Comparison of ENCODE assay signal across 15 cellular contexts in the genomic region with DNA sequence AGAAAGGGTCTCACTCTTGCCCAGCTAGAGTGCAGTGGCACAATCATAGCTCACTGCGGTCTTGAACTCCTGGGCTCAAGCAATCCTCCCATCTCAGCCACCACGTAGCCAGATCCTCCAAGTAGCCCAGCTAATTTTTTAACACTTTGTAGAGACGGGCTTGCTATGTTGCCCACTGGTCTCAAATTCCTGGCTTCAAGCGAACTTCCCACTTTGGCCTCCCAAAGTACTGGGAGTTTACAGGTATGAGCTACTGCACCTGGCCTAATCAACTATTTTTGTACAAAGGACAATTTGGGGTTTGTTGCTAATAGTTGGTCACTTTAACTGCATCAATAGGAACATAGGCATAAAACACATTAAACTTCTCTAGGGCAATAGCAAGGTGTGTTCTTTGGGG. TPM values are rescaled to one million over a fixed set of nuclear protein-coding genes. Genes with fewer than 3 reads are reported as not detected.
DNase-seq lines count a peak whose midpoint lies in the region; ATAC-seq, FAIRE-seq and TF ChIP-seq lines count a peak whose summit lies in the region.
"Had no signal": no experiment of that assay in that cellular context is flagged by ENCODE, and none has a peak within 500 bp of the region (broad histone marks: within the 10 kb centered on the region; RNA-seq: fewer than 3 reads in every experiment).

No MANE protein-coding gene starts in this region.

- FAIRE-seq in astrocyte (lab: Jason Lieb, UNC), result no peak

- no peak for TF ChIP-seq CTCF in astrocyte (IDR thresholded peaks at IDR 0.05; ENCODE audit: insufficient read depth, low read depth, low read length)
- TF ChIP-seq CTCF in upper lobe of left lung (IDR thresholded peaks at IDR 0.05), result no peak

- H3K27ac Mint-ChIP-seq in activated naive CD4-positive, alpha-beta T cell treated with anti-CD3 and anti-CD28 coated beads, Interleukin-2, amount 50 U/mL, for 24 hours, result peak overlapping the region; percentile 59
- no peak overlapping the region for H3K27ac Mint-ChIP-seq in activated naive CD4-positive, alpha-beta T cell treated with anti-CD3 and anti-CD28 coated beads for 36 hours
- no peak overlapping the region for H3K27ac Mint-ChIP-seq in astrocyte (ENCODE audit: unreplicated experiment)
- H3K27ac Mint-ChIP-seq: progenitor cell of endocrine pancreas had no signal

- 93 to 97% methylated on average over 4 of the region's 4 CpGs for WGBS in upper lobe of left lung, 2 donors

- no peaks in the 10 kb centered on the region for H3K27me3 Mint-ChIP-seq in activated naive CD4-positive, alpha-beta T cell treated with anti-CD3 and anti-CD28 coated beads, Interleukin-2, amount 50 U/mL, for 24 hours
- H3K27me3 Mint-ChIP-seq in activated naive CD4-positive, alpha-beta T cell treated with anti-CD3 and anti-CD28 coated beads for 36 hours (ENCODE audit: low read depth), result no peaks in the 10 kb centered on the region
- H3K27me3 Mint-ChIP-seq in astrocyte (ENCODE audit: low read depth, unreplicated experiment), result no peaks in the 10 kb centered on the region
- H3K27me3 Mint-ChIP-seq: central memory CD8-positive, alpha-beta T cell; progenitor cell of endocrine pancreas had no signal

- H3K4me3 ChIP-seq in astrocyte (ENCODE audit: insufficient read depth, low read depth, low read length), result no peak overlapping the region
- H3K4me3 ChIP-seq in skeletal muscle tissue (ENCODE audit: low read length in 3 of 3), result no peak overlapping the region
- H3K4me3 ChIP-seq in upper lobe of left lung, result no peak overlapping the region
- H3K4me3 ChIP-seq: mucosa of descending colon, thyroid gland had no signal

- CTCF ChIA-PET in activated naive CD4-positive, alpha-beta T cell treated with anti-CD3 and anti-CD28 coated beads for 36 hours (lab: Charles Lee), result interaction anchor here (0.7 kb wide), 1 partner anchor 13 kb away, joined by 6 read pairs; no protein-coding TSS in a partner anchor

- H3K27me3 ChIP-seq in astrocyte (ENCODE audit: insufficient read depth, low read length) (no peaks in the 10 kb centered on the region), skeletal muscle tissue (ENCODE audit: control insufficient read depth in 3 of 3, insufficient read depth in 3 of 3, low read length in 3 of 3) (no peaks in the 10 kb centered on the region), upper lobe of left lung (no peaks in the 10 kb centered on the region)
- H3K27me3 ChIP-seq: thyroid gland had no signal

- DNase-seq in activated naive CD4-positive, alpha-beta T cell treated with anti-CD3 and anti-CD28 coated beads for 36 hours, result no peak
- peak; percentile 24 for DNase-seq in KG1 (lab: John Stamatoyannopoulos, UW)
- DNase-seq in astrocyte (ENCODE audit: low read depth), result no peak
- DNase-seq in upper lobe of left lung, result no peak
- DNase-seq in left colon, result no peak
- DNase-seq: kidney glomerular epithelial cell, mucosa of descending colon, NCI-H187, NCI-H526 treated with DMSO at 0.1 percent for 48 hours, thyroid gland had no signal

- peaks cover 47% of the 10 kb centered on the region for H3K79me2 ChIP-seq in astrocyte (ENCODE audit: insufficient read depth, low read length)

- H3K4me3 Mint-ChIP-seq in activated naive CD4-positive, alpha-beta T cell treated with anti-CD3 and anti-CD28 coated beads, Interleukin-2, amount 50 U/mL, for 24 hours, result no peak overlapping the region
- H3K4me3 Mint-ChIP-seq in activated naive CD4-positive, alpha-beta T cell treated with anti-CD3 and anti-CD28 coated beads for 36 hours, result no peak overlapping the region
- H3K4me3 Mint-ChIP-seq in astrocyte (ENCODE audit: unreplicated experiment), result peak overlapping the region; percentile 10

- no peak for TF ChIP-seq POLR2A in upper lobe of left lung (IDR thresholded peaks at IDR 0.05)

- no peak for TF ChIP-seq EP300 in upper lobe of left lung (IDR thresholded peaks at IDR 0.05)

- peaks cover 77% of the 10 kb centered on the region for H3K4me1 Mint-ChIP-seq in activated naive CD4-positive, alpha-beta T cell treated with anti-CD3 and anti-CD28 coated beads, Interleukin-2, amount 50 U/mL, for 24 hours
- peaks cover 67% of the 10 kb centered on the region for H3K4me1 Mint-ChIP-seq in activated naive CD4-positive, alpha-beta T cell treated with anti-CD3 and anti-CD28 coated beads for 36 hours (ENCODE audit: low read depth)
- H3K4me1 Mint-ChIP-seq in astrocyte (ENCODE audit: low read depth, unreplicated experiment), result peaks cover 13% of the 10 kb centered on the region

- H3K36me3 Mint-ChIP-seq in activated naive CD4-positive, alpha-beta T cell treated with anti-CD3 and anti-CD28 coated beads, Interleukin-2, amount 50 U/mL, for 24 hours, result peaks cover 40% of the 10 kb centered on the region
- peaks cover 52% of the 10 kb centered on the region for H3K36me3 Mint-ChIP-seq in activated naive CD4-positive, alpha-beta T cell treated with anti-CD3 and anti-CD28 coated beads for 36 hours (ENCODE audit: low read depth)
- peaks cover 21% of the 10 kb centered on the region for H3K36me3 Mint-ChIP-seq in astrocyte (ENCODE audit: low read depth, unreplicated experiment)

- peaks cover 34% of the 10 kb centered on the region for H3K36me3 ChIP-seq in astrocyte (ENCODE audit: insufficient read depth, low read length)
- H3K36me3 ChIP-seq in skeletal muscle tissue (ENCODE audit: control insufficient read depth in 3 of 3, insufficient read depth in 3 of 3, low read length in 3 of 3), result peaks cover 0 to 19% (median 3%) of the 10 kb centered on the region in 3 donors
- peaks cover 0 to 4% (median 0%) of the 10 kb centered on the region in 4 donors for H3K36me3 ChIP-seq in upper lobe of left lung

- no peak overlapping the region for H2AFZ ChIP-seq in astrocyte (ENCODE audit: low read depth, low read length)

- intact Hi-C loops in activated naive CD4-positive, alpha-beta T cell treated with anti-CD3 and anti-CD28 coated beads for 36 hours (cut with micrococcal nuclease), result loop anchor here (10.0 kb wide), 1 partner anchor 1808 kb away; no protein-coding TSS in a partner anchor
- intact Hi-C loops in left colon (cut with DNase I, micrococcal nuclease), result loop anchor here in 1 of 2 donors (10.0 kb wide), 1 partner anchor 78 kb away; a partner anchor contains a TSS

- peaks cover 7% of the 10 kb centered on the region for H3K4me1 ChIP-seq in astrocyte (ENCODE audit: insufficient read depth, low read length)
- peaks cover 18 to 50% (median 24%) of the 10 kb centered on the region in 3 donors for H3K4me1 ChIP-seq in skeletal muscle tissue (ENCODE audit: control insufficient read depth in 3 of 3, insufficient read depth in 3 of 3, low read length in 3 of 3)
- H3K4me1 ChIP-seq in upper lobe of left lung, result peaks cover 16 to 32% (median 26%) of the 10 kb centered on the region in 4 donors

- peaks cover 5% of the 10 kb centered on the region for H3K9me3 Mint-ChIP-seq in activated naive CD4-positive, alpha-beta T cell treated with anti-CD3 and anti-CD28 coated beads, Interleukin-2, amount 50 U/mL, for 24 hours
- H3K9me3 Mint-ChIP-seq in activated naive CD4-positive, alpha-beta T cell treated with anti-CD3 and anti-CD28 coated beads for 36 hours, result no peaks in the 10 kb centered on the region
- H3K9me3 Mint-ChIP-seq in astrocyte (ENCODE audit: unreplicated experiment), result no peaks in the 10 kb centered on the region
- H3K9me3 Mint-ChIP-seq: central memory CD8-positive, alpha-beta T cell had no signal

- H3K4me2 ChIP-seq in astrocyte (ENCODE audit: low read length), result no peak overlapping the region

- H3K9ac ChIP-seq in astrocyte (ENCODE audit: low read length), result no peak overlapping the region
- no peak overlapping the region for H3K9ac ChIP-seq in skeletal muscle tissue (ENCODE audit: low read depth in 1 of 3, low read length in 3 of 3)

- peaks cover 54% of the 10 kb centered on the region for H4K20me1 ChIP-seq in astrocyte (ENCODE audit: insufficient read depth, low read length)

- no peaks in the 10 kb centered on the region for H3K9me3 ChIP-seq in astrocyte (ENCODE audit: insufficient read depth, low read depth, low read length)
- H3K9me3 ChIP-seq in skeletal muscle tissue (ENCODE audit: control insufficient read depth in 3 of 3, low read length in 3 of 3), result no peaks in the 10 kb centered on the region
- H3K9me3 ChIP-seq in upper lobe of left lung, result no peaks in the 10 kb centered on the region
- H3K9me3 ChIP-seq: mucosa of descending colon, thyroid gland had no signal

- no peak overlapping the region for H3K27ac ChIP-seq in astrocyte (ENCODE audit: low read depth, low read length)
- H3K27ac ChIP-seq in skeletal muscle tissue (ENCODE audit: low read depth, low read length), result peak overlapping the region; percentile 99
- no peak overlapping the region for H3K27ac ChIP-seq in upper lobe of left lung

- no peak for ATAC-seq in HG03565 (IDR thresholded peaks at IDR 0.05; ENCODE audit: unreplicated experiment)
- no peak for ATAC-seq in upper lobe of left lung (ENCODE audit: low FRiP score in 2 of 2)
- ATAC-seq in left colon, result no peak
- ATAC-seq: mucosa of descending colon had no signal

RNA-seq across cellular contexts. Expression of a gene that starts 29.9 kb away (rescaled TPM):
- total RNA-seq in activated naive CD4-positive, alpha-beta T cell treated with anti-CD3 and anti-CD28 coated beads for 36 hours, result 100 to 1,000 TPM; 106 to 109 TPM
- 122 and 136 TPM in 2 replicates for total RNA-seq in astrocyte
- 62.6 TPM for total RNA-seq in skeletal muscle tissue
- total RNA-seq in upper lobe of left lung, result 10 to 100 TPM; 30.4 to 87.8 (median 65.1) TPM
- 10 to 100 TPM; 62.2 to 76.8 TPM for total RNA-seq in left colon
